28 cellular contexts compared by ENCODE assay signal in the genomic region with DNA sequence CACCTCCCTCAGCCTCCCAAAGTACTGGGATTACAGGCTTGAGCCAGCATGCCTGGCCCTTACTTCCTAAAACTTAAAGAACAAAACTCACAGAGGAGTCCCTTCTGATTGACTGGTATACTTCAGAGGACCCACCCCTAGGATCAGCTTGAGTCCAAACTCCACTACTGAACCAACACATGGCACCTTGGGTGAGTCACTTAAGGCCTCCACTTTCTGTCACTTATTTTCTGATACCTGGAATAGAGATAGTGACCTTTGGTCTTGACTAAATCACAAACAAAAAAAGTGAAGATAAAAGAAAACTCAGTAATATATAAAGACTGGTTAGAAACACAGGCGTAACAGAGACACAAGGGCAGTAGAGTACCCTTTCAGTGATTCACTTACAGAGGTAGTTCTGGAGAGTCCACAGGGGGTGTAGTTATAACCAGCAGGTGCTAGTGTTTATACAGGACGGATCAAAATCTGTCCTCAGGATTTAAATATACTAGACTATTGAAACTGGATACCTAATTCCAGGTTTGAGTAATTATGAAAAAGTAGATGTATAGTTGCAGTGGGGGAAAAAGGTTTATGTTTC.
DNase-seq lines count a peak whose midpoint lies in the region; ATAC-seq, FAIRE-seq and TF ChIP-seq lines count a peak whose summit lies in the region.
"Had no signal": no experiment of that assay in that cellular context is flagged by ENCODE, and none has a peak within 500 bp of the region (broad histone marks: within the 10 kb centered on the region; RNA-seq: fewer than 3 reads in every experiment).

No MANE protein-coding gene starts in this region.

- no peaks in the 10 kb centered on the region for H3K9me3 Mint-ChIP-seq in stimulated activated memory B cell treated with anti-CD40 and anti-IgM and Interleukin-4, amounts not matched to agents 10 μg/mL and 1 μg/mL and 100 μg/mL, for 72 hours
- peaks cover 0 to 2% (median 0%) of the 10 kb centered on the region in 6 donors for H3K9me3 Mint-ChIP-seq in immature natural killer cell
- H3K9me3 Mint-ChIP-seq: T-cell had no signal

- no peak overlapping the region for H3K4me3 ChIP-seq in GM12878
- H3K4me3 ChIP-seq: BLaER1, cardiac muscle cell, dorsolateral prefrontal cortex, heart left ventricle, left lung, right lobe of liver, upper lobe of right lung had no signal

- in situ Hi-C loops in GM12878 (cut with MboI), result no loop called here

- no peak for TF ChIP-seq CTCF in GM12878 (IDR thresholded peaks at IDR 0.05 in 2 of 3, conservative IDR thresholded peaks at IDR 0.05 in 1 of 3; ENCODE audit: control insufficient read depth in 2 of 3, extremely low read depth in 1 of 3, insufficient read depth in 1 of 3, low read depth in 3 of 3, low read length in 3 of 3)

- peaks cover 27% of the 10 kb centered on the region for H3K4me1 Mint-ChIP-seq in stimulated activated memory B cell treated with anti-CD40 and anti-IgM and Interleukin-4, amounts not matched to agents 10 μg/mL and 1 μg/mL and 100 μg/mL, for 72 hours
- H3K4me1 Mint-ChIP-seq in immature natural killer cell, result peaks cover under 1 to 2% of the 10 kb centered on the region in 2 donors

- POLR2A ChIA-PET in GM12878 (lab: Charles Lee), result no interaction called here

- no peak for TF ChIP-seq POLR2A in GM12878 (IDR thresholded peaks at IDR 0.05; ENCODE audit: low read depth, low read length)

- no peak overlapping the region for H3K9ac ChIP-seq in GM12878 (ENCODE audit: control insufficient read depth, insufficient read depth, low read length)
- H3K9ac ChIP-seq: BLaER1 had no signal

- 54% methylated on average over 2 of the region's 2 CpGs for WGBS in GM12878 (ENCODE audit: insufficient coverage, insufficient replicate concordance, low lambda C conversion rate, missing lambda C conversion rate)

- H3K27me3 ChIP-seq in GM12878 (replicated peaks in 1 of 2; ENCODE audit: control insufficient read depth in 2 of 2, insufficient read depth in 2 of 2, low read length in 1 of 2), result no peaks in the 10 kb centered on the region
- H3K27me3 ChIP-seq: BLaER1, cardiac muscle cell, heart left ventricle, left lung, right lobe of liver, upper lobe of right lung had no signal

- no peak overlapping the region for H3K4me2 ChIP-seq in GM12878 (ENCODE audit: control insufficient read depth, insufficient read depth)
- H3K4me2 ChIP-seq: BLaER1 had no signal

- ATAC-seq in GM12878 (peak; percentile 65), left lobe of liver (no peak)
- no peak for ATAC-seq in stimulated activated memory B cell treated with anti-CD40 and anti-IgM and Interleukin-4, amounts not matched to agents 10 μg/mL and 1 μg/mL and 100 μg/mL, for 72 hours
- ATAC-seq: activated CD4-positive, CD25-positive, alpha-beta regulatory T cell treated with anti-CD3 and anti-CD28 coated beads, Interleukin-2, amount 50 U/mL, for 24 hours; heart left ventricle; left lung; T-cell had no signal

- no peak for FAIRE-seq in GM12878 (lab: Jason Lieb, UNC)
- FAIRE-seq: G401.6 had no signal

- CTCF ChIA-PET in GM12878 (lab: Yijun Ruan, JAX), result interaction anchor here (0.5 kb wide), 1 partner anchor 311 kb away, joined by 3 read pairs; no protein-coding TSS in a partner anchor

- RAD21 ChIA-PET in GM12878 (lab: Charles Lee; ENCODE audit: unreplicated experiment), result no interaction called here

- SMC1A ChIA-PET in GM12878 (lab: Charles Lee; ENCODE audit: uncharacterized antibody, unreplicated experiment), result interaction anchor here (1.1 kb wide), 1 partner anchor 91 kb away, joined by 3 read pairs; no protein-coding TSS in a partner anchor

- H3K27me3 Mint-ChIP-seq in stimulated activated memory B cell treated with anti-CD40 and anti-IgM and Interleukin-4, amounts not matched to agents 10 μg/mL and 1 μg/mL and 100 μg/mL, for 72 hours, result no peaks in the 10 kb centered on the region
- peaks cover 1 to 2% (median 1%) of the 10 kb centered on the region in 3 donors for H3K27me3 Mint-ChIP-seq in immature natural killer cell (ENCODE audit: low read depth in 3 of 3)
- H3K27me3 Mint-ChIP-seq: activated naive CD4-positive, alpha-beta T cell treated with anti-CD3 and anti-CD28 coated beads, Interleukin-2, amount 10 ng/mL, durations not matched to agents 7 days and 5 days; T-cell had no signal

- H3K79me2 ChIP-seq in GM12878 (ENCODE audit: control insufficient read depth, insufficient read depth, low read length), result no peaks in the 10 kb centered on the region

- H3K9me3 ChIP-seq in GM12878 (replicated peaks; ENCODE audit: control insufficient read depth, insufficient read depth, low read length), result no peaks in the 10 kb centered on the region; the same call in 2 of the 3 replicates
- H3K9me3 ChIP-seq: left lung, right lobe of liver had no signal

- H3K36me3 Mint-ChIP-seq in stimulated activated memory B cell treated with anti-CD40 and anti-IgM and Interleukin-4, amounts not matched to agents 10 μg/mL and 1 μg/mL and 100 μg/mL, for 72 hours, result no peaks in the 10 kb centered on the region
- no peaks in the 10 kb centered on the region for H3K36me3 Mint-ChIP-seq in immature natural killer cell
- H3K36me3 Mint-ChIP-seq: T-cell had no signal

- H2AFZ ChIP-seq in GM12878 (ENCODE audit: control insufficient read depth, low read depth, low read length), result no peak overlapping the region

- H3K27ac Mint-ChIP-seq in stimulated activated memory B cell treated with anti-CD40 and anti-IgM and Interleukin-4, amounts not matched to agents 10 μg/mL and 1 μg/mL and 100 μg/mL, for 72 hours, result peak overlapping the region; percentile 42
- no peak overlapping the region for H3K27ac Mint-ChIP-seq in immature natural killer cell
- H3K27ac Mint-ChIP-seq: activated naive CD4-positive, alpha-beta T cell treated with anti-CD3 and anti-CD28 coated beads, Interleukin-2, amount 10 ng/mL, durations not matched to agents 7 days and 5 days; T-cell had no signal

- H3K4me3 Mint-ChIP-seq in stimulated activated memory B cell treated with anti-CD40 and anti-IgM and Interleukin-4, amounts not matched to agents 10 μg/mL and 1 μg/mL and 100 μg/mL, for 72 hours, result no peak overlapping the region
- H3K4me3 Mint-ChIP-seq in immature natural killer cell, result no peak overlapping the region
- H3K4me3 Mint-ChIP-seq: activated naive CD4-positive, alpha-beta T cell treated with anti-CD3 and anti-CD28 coated beads, Interleukin-2, amount 10 ng/mL, durations not matched to agents 7 days and 5 days; T-cell had no signal

- BruUV-seq in GM12878 (replicated peaks; lab: Mats Ljungman, UMichigan), result no TSS peak

- H4K20me1 ChIP-seq in GM12878 (ENCODE audit: control insufficient read depth, insufficient read depth), result no peaks in the 10 kb centered on the region
- H4K20me1 ChIP-seq: BLaER1 had no signal

- TF ChIP-seq EP300 in GM12878 (IDR thresholded peaks at IDR 0.05; ENCODE audit: borderline replicate concordance in 1 of 2, control insufficient read depth in 1 of 2, low read depth in 2 of 2, low read length in 2 of 2), result no peak

- H3K36me3 ChIP-seq in GM12878 (ENCODE audit: control insufficient read depth in 2 of 2, insufficient read depth in 2 of 2, low read length in 1 of 2), result no peaks in the 10 kb centered on the region
- H3K36me3 ChIP-seq: cardiac muscle cell, heart left ventricle, left lung, right lobe of liver, upper lobe of right lung had no signal

- no peak for TF ChIP-seq RAD21 in GM12878 (IDR thresholded peaks at IDR 0.05; ENCODE audit: insufficient read depth, low read depth, low read length)

- peak; percentile 54 for DNase-seq in NCI-H2171 treated with DMSO at 0.1 percent for 48 hours (lab: John Stamatoyannopoulos, UW)
- DNase-seq in NCI-H2171 (lab: John Stamatoyannopoulos, UW), result no peak
- DNase-seq in NCI-H2081 (lab: John Stamatoyannopoulos, UW), result peak; percentile 57 to 90
- DNase-seq in GM12878 (ENCODE audit: low read depth, low spot score), result no peak
- no peak for DNase-seq in left lobe of liver (ENCODE audit: low spot score)
- DNase-seq in SK-N-DZ (ENCODE audit: low spot score), result no peak
- no peak for DNase-seq in immature natural killer cell
- DNase-seq: activated naive CD4-positive, alpha-beta T cell treated with anti-CD3 and anti-CD28 coated beads, Interleukin-2, amount 10 ng/mL, durations not matched to agents 7 days and 5 days; activated T-cell treated with anti-CD3 and anti-CD28 coated beads, Interleukin-2, amount 50 U/mL, for 48 hours; Calu3; dorsolateral prefrontal cortex; H7; heart left ventricle; KG1; left lung; midbrain; NCI-H1930; NK-92 treated with Interleukin-12 subunit alpha and Interleukin-12 subunit beta, amount 100 ng/mL, for 24 hours; posterior cingulate gyrus; right lobe of liver; SIG-M5; T-cell; upper lobe of right lung had no signal

- no peak overlapping the region for H3K27ac ChIP-seq in GM12878 (ENCODE audit: control insufficient read depth, insufficient read depth)
- H3K27ac ChIP-seq: BLaER1, cardiac muscle cell, dorsolateral prefrontal cortex, heart left ventricle, left lung, right lobe of liver, upper lobe of right lung had no signal

- no peaks in the 10 kb centered on the region for H3K4me1 ChIP-seq in GM12878 (ENCODE audit: control insufficient read depth, insufficient read depth, low read length)
- H3K4me1 ChIP-seq: right lobe of liver, upper lobe of right lung had no signal

- intact Hi-C loops in GM12878 (cut with micrococcal nuclease; ENCODE audit: unreplicated experiment), result no loop called here

TF ChIP-seq in GM12878, 131 proteins besides CTCF, POLR2A, EP300 and RAD21 (continues in another document):
- TF ChIP-seq NBN (IDR thresholded peaks at IDR 0.05) (no peak), ESRRA (IDR thresholded peaks at IDR 0.05; ENCODE audit: low read length) (no peak), GATAD2B (conservative IDR thresholded peaks at IDR 0.05; ENCODE audit: low read depth) (no peak), CHD1 (IDR thresholded peaks at IDR 0.05; ENCODE audit: low read depth, low read length) (no peak), PKNOX1 (IDR thresholded peaks at IDR 0.05) (peak; percentile 16; the same call in 1 of the 2 replicates), KAT2A (conservative IDR thresholded peaks at IDR 0.05; ENCODE audit: control insufficient read depth, low read depth, low read length) (no peak)

Comparison
In these comparisons a context has a peak if more than half of its experiments do, and no peak if none do; other contexts are left out.
1. DNase-seq: peak in NCI-H2171 treated with DMSO at 0.1 percent for 48 hours (single experiment) and NCI-H2081 (2 of 2); none in NCI-H2171 (single experiment), GM12878 (single experiment), left lobe of liver (single experiment), SK-N-DZ (single experiment) and immature natural killer cell (0 of 3).